ENCODE assay signal across 8 cellular contexts in genomic region chr19:12881172-12881808, GRCh38. TPM values are rescaled to one million over a fixed set of nuclear protein-coding genes. Genes with fewer than 3 reads are reported as not detected.
A peak's percentile ranks its signal among the peaks of the same experiment; 100 is the strongest.
DNase-seq lines count a peak whose midpoint lies in the region; ATAC-seq and TF ChIP-seq lines count a peak whose summit lies in the region.

DNASE2 (minus strand) TSS chr19:12881449; CDS start chr19:12881375, 74 bp downstream.

- peak; percentile 85 for ATAC-seq in RWPE2 (ENCODE audit: low read depth)
- peak; percentile 89 to 93 for ATAC-seq in natural killer cell treated with Interleukin-12 subunit alpha and Interleukin-12 subunit beta and Interleukin-15 and Interleukin-18, amount 100 ng/mL, for 72 hours
- peak; percentile 77 for ATAC-seq in stimulated activated naive CD8-positive, alpha-beta T cell treated with anti-CD3 and anti-CD28 coated beads, Interleukin-15, Interleukin-2, amounts not matched to agents 100 U/mL and 50 U/mL, for 24 hours

- H3K27ac ChIP-seq in GM23248 = peak within 1 kb of the TSS; percentile 54
- peak within 1 kb of the TSS; percentile 24 for H3K27ac ChIP-seq in RWPE2 (ENCODE audit: poor library complexity, severe bottlenecking)

- H2AFZ ChIP-seq in GM23248 = peak within 1 kb of the TSS; percentile 90

- H3K9me3 ChIP-seq in GM23248 (ENCODE audit: low read depth) = no peaks in the 10 kb centered on the region
- H3K9me3 ChIP-seq in RWPE2 (ENCODE audit: severe bottlenecking) = peaks cover 11% of the 10 kb centered on the region

- no peaks in the 10 kb centered on the region for H3K79me2 ChIP-seq in GM23248 (ENCODE audit: insufficient read depth)

- peak within 1 kb of the TSS; percentile 83 for H3K4me3 Mint-ChIP-seq in natural killer cell treated with Interleukin-12 subunit alpha and Interleukin-12 subunit beta and Interleukin-15 and Interleukin-18, amount 100 ng/mL, for 72 hours

- H3K27ac Mint-ChIP-seq in natural killer cell treated with Interleukin-12 subunit alpha and Interleukin-12 subunit beta and Interleukin-15 and Interleukin-18, amount 100 ng/mL, for 72 hours = peak within 1 kb of the TSS; percentile 63 to 78

- no peaks in the 10 kb centered on the region for H3K36me3 Mint-ChIP-seq in natural killer cell treated with Interleukin-12 subunit alpha and Interleukin-12 subunit beta and Interleukin-15 and Interleukin-18, amount 100 ng/mL, for 72 hours

- H4K20me1 ChIP-seq in GM23248 (ENCODE audit: insufficient read depth) = no peaks in the 10 kb centered on the region

- TF ChIP-seq CTCF in RWPE2 (IDR thresholded peaks at IDR 0.05; ENCODE audit: poor library complexity, severe bottlenecking) = no peak

- H3K9me2 ChIP-seq in GM23248 (ENCODE audit: insufficient read depth) = no peaks in the 10 kb centered on the region

- in situ Hi-C loops in GM23248 (cut with MboI) = no loop called here

- H3K27me3 Mint-ChIP-seq in natural killer cell treated with Interleukin-12 subunit alpha and Interleukin-12 subunit beta and Interleukin-15 and Interleukin-18, amount 100 ng/mL, for 72 hours = no peaks in the 10 kb centered on the region

- H3K27me3 ChIP-seq in GM23248 (replicated peaks; ENCODE audit: insufficient read depth) (no peaks in the 10 kb centered on the region; the same call in 1 of the 2 replicates), RWPE2 (ENCODE audit: insufficient read depth, poor library complexity, severe bottlenecking) (no peaks in the 10 kb centered on the region)

- H3K4me3 ChIP-seq in GM23248 (peak within 1 kb of the TSS; percentile 82), RWPE2 (ENCODE audit: severe bottlenecking) (peak within 1 kb of the TSS; percentile 60)

- H3F3A ChIP-seq in GM23248 (ENCODE audit: insufficient read depth) = no peaks in the 10 kb centered on the region

- H3K9me3 Mint-ChIP-seq in natural killer cell treated with Interleukin-12 subunit alpha and Interleukin-12 subunit beta and Interleukin-15 and Interleukin-18, amount 100 ng/mL, for 72 hours = no peaks in the 10 kb centered on the region

- H3K36me3 ChIP-seq in GM23248 (ENCODE audit: low read depth) (no peaks in the 10 kb centered on the region), RWPE2 (ENCODE audit: low read depth) (peaks cover 10% of the 10 kb centered on the region)

- 0 to 1% methylated on average over 38 of the region's 38 CpGs for WGBS in GM23248 (ENCODE audit: low coverage in 1 of 2, low lambda C conversion rate in 2 of 2, missing lambda C conversion rate in 2 of 2), 2 experiments

- H3K4me1 ChIP-seq in GM23248 (ENCODE audit: insufficient read depth) (no peaks in the 10 kb centered on the region), RWPE2 (ENCODE audit: insufficient read depth, poor library complexity, severe bottlenecking) (no peaks in the 10 kb centered on the region)

- H3K4me1 Mint-ChIP-seq in natural killer cell treated with Interleukin-12 subunit alpha and Interleukin-12 subunit beta and Interleukin-15 and Interleukin-18, amount 100 ng/mL, for 72 hours (ENCODE audit: low read depth in 2 of 2) = peaks cover 12 to 15% of the 10 kb centered on the region in 2 donors

- H3K9ac ChIP-seq in GM23248 = peak within 1 kb of the TSS; percentile 88

- H3K4me2 ChIP-seq in GM23248 (ENCODE audit: unreplicated experiment) = peak within 1 kb of the TSS; percentile 92

- DNase-seq in DMS79 treated with DMSO at 0.1 percent for 48 hours (lab: John Stamatoyannopoulos, UW) (peak; percentile 99), GM23248 (peak; percentile 99), LHCN-M2 (ENCODE audit: low read depth) (peak; percentile 91), RWPE2 (ENCODE audit: low spot score) (peak; percentile 96), fibroblast of peridontal ligament (ENCODE audit: extremely low read depth) (peak; percentile 89)
- peak; percentile 80 for DNase-seq in activated T-helper 9 cell treated with anti-CD3 and anti-CD28 coated beads, Interleukin-2, amount 50 U/mL, for 16 hours (ENCODE audit: low read depth)
- peak; percentile 90 for DNase-seq in natural killer cell treated with Interleukin-12 subunit alpha and Interleukin-12 subunit beta and Interleukin-15 and Interleukin-18, amount 100 ng/mL, for 72 hours (ENCODE audit: low spot score)
- peak; percentile 96 for DNase-seq in stimulated activated naive CD8-positive, alpha-beta T cell treated with anti-CD3 and anti-CD28 coated beads, Interleukin-15, Interleukin-2, amounts not matched to agents 100 U/mL and 50 U/mL, for 24 hours

RNA-seq across cellular contexts. Expression of gene DNASE2, which starts in this region (rescaled TPM):
- 35.4 and 40.9 TPM in 2 replicates for total RNA-seq in GM23248 (2014; rRNA removed; shearing (Covaris generic))
- 51.7 and 52.4 TPM in 2 replicates for polyA plus RNA-seq in GM23248 (2016; fragmentation: Nextera tagmentation; extraction: Ambion mirVana)
- 17.2 and 18.9 TPM in 2 replicates for total RNA-seq in LHCN-M2 (2014; rRNA removed)
- polyA plus RNA-seq in LHCN-M2 (2012) = 26.2 TPM
- total RNA-seq in natural killer cell treated with Interleukin-12 subunit alpha and Interleukin-12 subunit beta and Interleukin-15 and Interleukin-18, amount 100 ng/mL, for 72 hours = 10 to 100 TPM; 30.3 to 32.7 TPM

Comparison
In these comparisons a context has a peak if more than half of its experiments do, and no peak if none do; other contexts are left out.
1. Peak in every context shown above with its lines: DNase-seq, ATAC-seq, H3K4me3 ChIP-seq and H3K27ac ChIP-seq.